In the genomic region with DNA sequence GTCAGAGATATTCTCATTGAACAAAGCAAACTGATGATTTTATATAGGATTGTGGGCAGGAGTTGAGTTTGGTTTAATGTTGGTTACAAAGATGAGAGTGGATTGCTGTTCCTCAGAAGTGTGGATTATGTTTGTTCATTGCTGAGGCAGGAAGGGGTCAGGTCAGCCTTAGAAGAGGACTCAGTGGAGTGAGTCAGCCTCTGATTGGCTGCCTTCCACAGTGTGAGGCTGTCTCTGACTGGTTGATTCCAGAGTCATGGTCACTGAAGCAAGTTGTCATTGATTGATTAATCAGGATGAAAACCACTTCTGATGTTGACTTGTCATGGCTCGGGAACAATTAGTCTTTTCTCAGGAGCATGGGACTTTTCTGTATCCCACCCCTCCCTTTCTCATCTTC, we compare ENCODE assay signal across 1 cellular context.
TF ChIP-seq lines count a peak whose summit lies in the region.

No MANE protein-coding gene starts in this region.

TF ChIP-seq in IMR-90, 13 proteins besides CTCF, POLR2A, EP300 and RAD21 (continued from another document):
- no peak for TF ChIP-seq USF2 (IDR thresholded peaks at IDR 0.05; ENCODE audit: low read depth, low read length)
- TF ChIP-seq RCOR1 (IDR thresholded peaks at IDR 0.05; ENCODE audit: insufficient replicate concordance, low read length), result no peak
- TF ChIP-seq CHD1 (IDR thresholded peaks at IDR 0.05; ENCODE audit: low read depth, low read length), result no peak
- TF ChIP-seq BHLHE40 (IDR thresholded peaks at IDR 0.05; ENCODE audit: low read depth, low read length), result no peak
- TF ChIP-seq CEBPB (IDR thresholded peaks at IDR 0.05; ENCODE audit: low read depth, low read length), result no peak
- no peak for TF ChIP-seq FOS (IDR thresholded peaks at IDR 0.05; ENCODE audit: low read depth, low read length)
- no peak for TF ChIP-seq MXI1 (IDR thresholded peaks at IDR 0.05; ENCODE audit: borderline replicate concordance, low read depth, low read length)
- no peak for TF ChIP-seq NFE2L2 (IDR thresholded peaks at IDR 0.05; ENCODE audit: low read depth, low read length)
- TF ChIP-seq SMC3 (IDR thresholded peaks at IDR 0.05; ENCODE audit: low read depth, low read length), result no peak
TF ChIP-seq in IMR-90: peak in this region for 0.
